8 cellular contexts compared by ENCODE assay signal in genomic region chr5:6686916-6687409, GRCh38. TPM values are rescaled to one million over a fixed set of nuclear protein-coding genes. Genes with fewer than 3 reads are reported as not detected.
DNase-seq lines count a peak whose midpoint lies in the region; ATAC-seq and TF ChIP-seq lines count a peak whose summit lies in the region.

No MANE protein-coding gene starts in this region.

- ATAC-seq in HG02970 (IDR thresholded peaks at IDR 0.05; ENCODE audit: low FRiP score, unreplicated experiment): no peak
- ATAC-seq in HG02981 (IDR thresholded peaks at IDR 0.05; ENCODE audit: unreplicated experiment): no peak

- H3K18ac ChIP-seq in mesendoderm (ENCODE audit: low read length): no peak overlapping the region

- H2BK15ac ChIP-seq in mesendoderm (replicated peaks; ENCODE audit: low read depth): no peak overlapping the region

- H3K4me2 ChIP-seq in mesendoderm (ENCODE audit: low read length): no peak overlapping the region

- peak overlapping the region; percentile 21 for H3K27ac ChIP-seq in AG04450 (ENCODE audit: low read depth, low read length)
- no peak overlapping the region for H3K27ac ChIP-seq in mesendoderm (ENCODE audit: low read depth, low read length)

- DNase-seq in AG04450 (ENCODE audit: low read depth, low spot score): no peak
- DNase-seq in LoVo (ENCODE audit: low spot score): peak; percentile 42
- DNase-seq in epithelial cell of proximal tubule (ENCODE audit: low read depth): peak; percentile 32
- DNase-seq in mesendoderm: peak; percentile 76
- DNase-seq in NCI-H748 (lab: John Stamatoyannopoulos, UW; ENCODE audit: unreplicated experiment): no peak
- DNase-seq in activated effector memory CD4-positive, alpha-beta T cell treated with anti-CD3 and anti-CD28 coated beads, Interleukin-2, amount 50 U/mL, for 16 hours: no peak

- H3K27me3 ChIP-seq in AG04450 (ENCODE audit: control insufficient read depth, insufficient read depth, low read length): no peaks in the 10 kb centered on the region
- no peaks in the 10 kb centered on the region for H3K27me3 ChIP-seq in mesendoderm (ENCODE audit: insufficient read depth, low read length, poor library complexity)

- no peaks in the 10 kb centered on the region for H3K4me1 ChIP-seq in mesendoderm (ENCODE audit: control insufficient read depth, low read depth, low read length)

- POLR2A ChIA-PET in AG04450 (lab: Yijun Ruan, JAX): no interaction called here

- no CpG with 5 or more reads among the region's 22 CpGs for WGBS in mesendoderm (ENCODE audit: extremely low coverage, insufficient coverage, low lambda C conversion rate)

- H3K9ac ChIP-seq in mesendoderm (ENCODE audit: low read length): no peak overlapping the region

- H4K5ac ChIP-seq in mesendoderm (ENCODE audit: low read length): no peak overlapping the region

- H3K9me3 ChIP-seq in AG04450 (ENCODE audit: control insufficient read depth, insufficient read depth, low read length): no peaks in the 10 kb centered on the region

- CTCF ChIA-PET in AG04450 (lab: Charles Lee): interaction anchor here (1.6 kb wide), 1 partner anchor 58 kb away, joined by 10 read pairs; no protein-coding TSS in a partner anchor

- no peak overlapping the region for H4K8ac ChIP-seq in mesendoderm (ENCODE audit: low read depth, low read length)

- H3K56ac ChIP-seq in mesendoderm (ENCODE audit: low read length): no peak overlapping the region

- H3K4ac ChIP-seq in mesendoderm (ENCODE audit: low read depth, low read length): no peak overlapping the region

- H2AK5ac ChIP-seq in mesendoderm (ENCODE audit: low read length): no peak overlapping the region

- H2BK120ac ChIP-seq in mesendoderm (ENCODE audit: low read depth, low read length): no peak overlapping the region

- H3K36me3 ChIP-seq in mesendoderm (ENCODE audit: control insufficient read depth, insufficient read depth, low read length): no peaks in the 10 kb centered on the region

- no peak overlapping the region for H3K23ac ChIP-seq in mesendoderm (ENCODE audit: low read length)

- H3K79me2 ChIP-seq in mesendoderm (ENCODE audit: control insufficient read depth, insufficient read depth, low read length): no peaks in the 10 kb centered on the region

- H3K4me3 ChIP-seq in AG04450 (ENCODE audit: low read depth, low read length) (peak overlapping the region; percentile 48), epithelial cell of proximal tubule (ENCODE audit: low read depth, low read length) (peak overlapping the region; percentile 48), mesendoderm (ENCODE audit: low read length) (no peak overlapping the region)

- no peak overlapping the region for H2BK5ac ChIP-seq in mesendoderm (ENCODE audit: low read length)

- H3K79me1 ChIP-seq in mesendoderm (ENCODE audit: low read length): no peaks in the 10 kb centered on the region

- no peak for TF ChIP-seq CTCF in AG04450 (IDR thresholded peaks at IDR 0.05; ENCODE audit: low read depth, low read length)
- TF ChIP-seq CTCF in epithelial cell of proximal tubule (conservative IDR thresholded peaks at IDR 0.05; ENCODE audit: low read depth, low read length): no peak

RNA-seq across cellular contexts. Expression of gene TENT4A, which starts 26.3 kb away (rescaled TPM):
- 4.0 and 7.3 TPM in 2 replicates for polyA plus RNA-seq in AG04450 (2011; rRNA removed)
- 12.2 and 12.3 TPM in 2 replicates for polyA minus RNA-seq in AG04450 (2011; rRNA and poly(A)+ RNA removed)
- 15.7 and 16.1 TPM in 2 replicates for total RNA-seq in epithelial cell of proximal tubule
- 17.2 TPM for polyA plus RNA-seq in mesendoderm (2013, experiment 1 of 2)
- 17.1 TPM for polyA plus RNA-seq in mesendoderm (2013, experiment 2 of 2)

RNA-seq across cellular contexts. Expression of gene SRD5A1, which starts 53.7 kb away (rescaled TPM):
- 19.7 and 20.7 TPM in 2 replicates for polyA plus RNA-seq in AG04450 (2011; rRNA removed)
- polyA minus RNA-seq in AG04450 (2011; rRNA and poly(A)+ RNA removed): 7.3 and 9.8 TPM in 2 replicates
- 21.4 and 24.9 TPM in 2 replicates for total RNA-seq in epithelial cell of proximal tubule
- polyA plus RNA-seq in mesendoderm (2013, experiment 1 of 2): 11.2 TPM
- 11.9 TPM for polyA plus RNA-seq in mesendoderm (2013, experiment 2 of 2)

RNA-seq across cellular contexts. Expression of gene NSUN2, which starts 54.1 kb away (rescaled TPM):
- polyA plus RNA-seq in AG04450 (2011; rRNA removed): 41.5 and 42.0 TPM in 2 replicates
- polyA minus RNA-seq in AG04450 (2011; rRNA and poly(A)+ RNA removed): 30.2 and 32.1 TPM in 2 replicates
- total RNA-seq in epithelial cell of proximal tubule: 59.0 and 70.5 TPM in 2 replicates
- 90.6 TPM for polyA plus RNA-seq in mesendoderm (2013, experiment 1 of 2)
- polyA plus RNA-seq in mesendoderm (2013, experiment 2 of 2): 87.8 TPM

Comparison
In these comparisons a context has a peak if more than half of its experiments do, and no peak if none do; other contexts are left out.
1. DNase-seq: peak in LoVo (single experiment), epithelial cell of proximal tubule (single experiment) and mesendoderm (single experiment); none in AG04450 (single experiment), NCI-H748 (single experiment) and activated effector memory CD4-positive, alpha-beta T cell treated with anti-CD3 and anti-CD28 coated beads, Interleukin-2, amount 50 U/mL, for 16 hours (single experiment).